ENCODE assay signal across 8 cellular contexts in genomic region chr5:83474170-83474796, GRCh38. TPM values are rescaled to one million over a fixed set of nuclear protein-coding genes. Genes with fewer than 3 reads are reported as not detected.
DNase-seq lines count a peak whose midpoint lies in the region; ATAC-seq, FAIRE-seq and TF ChIP-seq lines count a peak whose summit lies in the region.

No MANE protein-coding gene starts in this region.

- DNase-seq in EH (ENCODE audit: low read depth): peak; percentile 89
- peak; percentile 93 for DNase-seq in RPMI7951 (ENCODE audit: low read depth)
- no peak for DNase-seq in GM12878 (ENCODE audit: low read depth, low spot score)
- peak in 47 of 51 donors; percentile 3 to 80 (median 50) for DNase-seq in hypothalamus (lab: John Stamatoyannopoulos, UW)
- peak; percentile 28 for DNase-seq in prostate gland (ENCODE audit: low spot score)
- DNase-seq in NCI-H187 treated with DMSO at 0.1 percent for 48 hours (lab: John Stamatoyannopoulos, UW): no peak

- TF ChIP-seq EP300 in GM12878 (IDR thresholded peaks at IDR 0.05; ENCODE audit: borderline replicate concordance in 1 of 2, control insufficient read depth in 1 of 2, low read depth in 2 of 2, low read length in 2 of 2): no peak

- H3K4me1 ChIP-seq in HUES48 (ENCODE audit: control insufficient read depth, insufficient read depth, low read length) (peaks cover 42% of the 10 kb centered on the region), GM12878 (ENCODE audit: control insufficient read depth, insufficient read depth, low read length) (0 out of 2 replicates have a peak, but pooled peaks cover 10% of the 10 kb centered on the region), prostate gland (replicated peaks) (peaks cover 5% of the 10 kb centered on the region)

- ATAC-seq in GM21381 (IDR thresholded peaks at IDR 0.05; ENCODE audit: unreplicated experiment) (peak; percentile 45), GM12878 (peak; percentile 68)

- BruUV-seq in GM12878 (replicated peaks; lab: Mats Ljungman, UMichigan): no TSS peak

- TF ChIP-seq CTCF in GM12878 (IDR thresholded peaks at IDR 0.05 in 2 of 3, conservative IDR thresholded peaks at IDR 0.05 in 1 of 3; ENCODE audit: control insufficient read depth in 2 of 3, extremely low read depth in 1 of 3, insufficient read depth in 1 of 3, low read depth in 3 of 3, low read length in 3 of 3) (no peak), prostate gland (IDR thresholded peaks at IDR 0.05) (no peak)

- TF ChIP-seq RAD21 in GM12878 (IDR thresholded peaks at IDR 0.05; ENCODE audit: insufficient read depth, low read depth, low read length): no peak

- in situ Hi-C loops in GM12878 (cut with MboI): loop anchor here (10.0 kb wide), 1 partner anchor 1119 kb away; no protein-coding TSS in a partner anchor

- whole genome bisulfite sequencing in GM12878 (ENCODE audit: insufficient coverage, insufficient replicate concordance, low lambda C conversion rate, missing lambda C conversion rate): 3% methylated on average over 43 of the region's 46 CpGs
- WGBS in prostate gland: 3% methylated on average over 39 of the region's 46 CpGs

- H3K9me3 ChIP-seq in HUES48 (ENCODE audit: control insufficient read depth, insufficient read depth, low read length) (no peaks in the 10 kb centered on the region), GM12878 (replicated peaks; ENCODE audit: control insufficient read depth, insufficient read depth, low read length) (no peaks in the 10 kb centered on the region), prostate gland (no peaks in the 10 kb centered on the region)

- H3K79me2 ChIP-seq in GM12878 (ENCODE audit: control insufficient read depth, insufficient read depth, low read length): no peaks in the 10 kb centered on the region

- H3K27ac ChIP-seq in HUES48 (ENCODE audit: low read depth, low read length) (peak overlapping the region; percentile 93), GM12878 (ENCODE audit: control insufficient read depth, insufficient read depth) (no peak overlapping the region), prostate gland (peak overlapping the region; percentile 13 to 59)

- CTCF ChIA-PET in GM12878 (lab: Yijun Ruan, JAX): interaction anchor here (0.8 to 1.7 kb wide), 4 partner anchors 833 to 1231 kb away, joined by 3 to 7 read pairs (median 3); no protein-coding TSS in a partner anchor

- POLR2A ChIA-PET in GM12878 (lab: Charles Lee): no interaction called here

- H3K4me2 ChIP-seq in GM12878 (ENCODE audit: control insufficient read depth, insufficient read depth): peak overlapping the region; percentile 87

- no peak for FAIRE-seq in GM12878 (lab: Jason Lieb, UNC)

- H3K27me3 ChIP-seq in HUES48 (ENCODE audit: control insufficient read depth, insufficient read depth, low read length): no peaks in the 10 kb centered on the region
- peaks cover 15 to 17% of the 10 kb centered on the region in 2 experiments for H3K27me3 ChIP-seq in GM12878 (replicated peaks in 1 of 2; ENCODE audit: control insufficient read depth in 2 of 2, insufficient read depth in 2 of 2, low read length in 1 of 2)
- H3K27me3 ChIP-seq in prostate gland (replicated peaks; ENCODE audit: insufficient read depth): peaks cover 20% of the 10 kb centered on the region

- RAD21 ChIA-PET in GM12878 (lab: Charles Lee; ENCODE audit: unreplicated experiment): interaction anchor here (1.1 kb wide), 1 partner anchor 1121 kb away, joined by 4 read pairs; no protein-coding TSS in a partner anchor

- peak overlapping the region; percentile 77 for H2AFZ ChIP-seq in GM12878 (ENCODE audit: control insufficient read depth, low read depth, low read length)

- no peaks in the 10 kb centered on the region for H4K20me1 ChIP-seq in GM12878 (ENCODE audit: control insufficient read depth, insufficient read depth)

- SMC1A ChIA-PET in GM12878 (lab: Charles Lee; ENCODE audit: uncharacterized antibody, unreplicated experiment): interaction anchor here (0.7 kb wide), 1 partner anchor 14 kb away, joined by 3 read pairs; no protein-coding TSS in a partner anchor

- intact Hi-C loops in GM12878 (cut with micrococcal nuclease; ENCODE audit: unreplicated experiment) (loop anchor here (5.0 kb wide), 2 partner anchors 88 to 587 kb away; no protein-coding TSS in a partner anchor), prostate gland (cut with DNase I) (loop anchor here (5.0 to 10.0 kb wide), 2 partner anchors 78 to 1119 kb away; no protein-coding TSS in a partner anchor)

- H3K4me3 ChIP-seq in HUES48 (ENCODE audit: low read depth, low read length) (peak overlapping the region; percentile 94), GM12878 (peak overlapping the region; percentile 78), prostate gland (peak overlapping the region; percentile 15 to 28)

- H3K9ac ChIP-seq in HUES48 (ENCODE audit: low read depth, low read length) (peak overlapping the region; percentile 69), GM12878 (ENCODE audit: control insufficient read depth, insufficient read depth, low read length) (peak overlapping the region; percentile 7; the same call in 1 of the 2 replicates)

- H3K36me3 ChIP-seq in HUES48 (ENCODE audit: control insufficient read depth, insufficient read depth, low read length) (peaks cover 10% of the 10 kb centered on the region; the same call in 1 of the 2 replicates), GM12878 (ENCODE audit: control insufficient read depth in 2 of 2, insufficient read depth in 2 of 2, low read length in 1 of 2) (no peaks in the 10 kb centered on the region), prostate gland (no peaks in the 10 kb centered on the region)

- no peak for TF ChIP-seq POLR2A in GM12878 (IDR thresholded peaks at IDR 0.05; ENCODE audit: low read depth, low read length)
- peak; percentile 11 for TF ChIP-seq POLR2A in prostate gland (IDR thresholded peaks at IDR 0.05)

TF ChIP-seq in GM12878, 131 proteins besides CTCF, POLR2A, EP300 and RAD21:
- TF ChIP-seq IKZF1 (conservative IDR thresholded peaks at IDR 0.05) (peak; percentile 31), BHLHE40 (IDR thresholded peaks at IDR 0.05; ENCODE audit: borderline replicate concordance in 1 of 2, low read depth in 2 of 2, low read length in 1 of 2) (peak in 1 of 2 experiments; percentile 38; a peak in 1 of 4 replicates), CHD2 (IDR thresholded peaks at IDR 0.05; ENCODE audit: borderline replicate concordance, low read depth, low read length) (peak; percentile 20; the same call in 1 of the 2 replicates), SPI1 (IDR thresholded peaks at IDR 0.05; ENCODE audit: borderline replicate concordance, insufficient read depth, low read depth, low read length) (no peak), MXI1 (IDR thresholded peaks at IDR 0.05; ENCODE audit: low read depth, low read length) (peak; percentile 35; the same call in 1 of the 2 replicates), EED (IDR thresholded peaks at IDR 0.05; ENCODE audit: low read depth) (peak; percentile 18; the same call in 1 of the 2 replicates)
- TF ChIP-seq, protein P1, sequence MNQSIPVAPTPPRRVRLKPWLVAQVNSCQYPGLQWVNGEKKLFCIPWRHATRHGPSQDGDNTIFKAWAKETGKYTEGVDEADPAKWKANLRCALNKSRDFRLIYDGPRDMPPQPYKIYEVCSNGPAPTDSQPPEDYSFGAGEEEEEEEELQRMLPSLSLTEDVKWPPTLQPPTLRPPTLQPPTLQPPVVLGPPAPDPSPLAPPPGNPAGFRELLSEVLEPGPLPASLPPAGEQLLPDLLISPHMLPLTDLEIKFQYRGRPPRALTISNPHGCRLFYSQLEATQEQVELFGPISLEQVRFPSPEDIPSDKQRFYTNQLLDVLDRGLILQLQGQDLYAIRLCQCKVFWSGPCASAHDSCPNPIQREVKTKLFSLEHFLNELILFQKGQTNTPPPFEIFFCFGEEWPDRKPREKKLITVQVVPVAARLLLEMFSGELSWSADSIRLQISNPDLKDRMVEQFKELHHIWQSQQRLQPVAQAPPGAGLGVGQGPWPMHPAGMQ (IDR thresholded peaks at IDR 0.05; ENCODE audit: borderline replicate concordance): no peak

RNA-seq across cellular contexts. Expression of gene VCAN, which starts 2.7 kb away (rescaled TPM):
- 178 and 246 TPM in 2 replicates for total RNA-seq in RPMI7951 (2014; rRNA removed; shearing (Covaris generic))
- 12.8 and 15.6 TPM in 2 replicates for total RNA-seq in GM12878 (2013; cell fraction: nucleolus; rRNA removed)
- total RNA-seq in GM12878 (2014; rRNA removed) (7.1 and 9.2 TPM in 2 replicates), GM12878 (2014; rRNA removed; fragmentation: Illumina TruSeq; extraction: Trizol) (7.2 and 9.4 TPM in 2 replicates), GM12878 (2021) (12.3 and 15.2 TPM in 2 replicates), prostate gland (10 to 100 TPM; 24.4 to 72.9 TPM)
- 3.8 TPM for polyA plus RNA-seq in GM12878 (2011; ENCODE audit: low read depth)
- polyA plus RNA-seq in GM12878 (2011; rRNA removed) (1.2 TPM in 2 replicates), GM12878 (2014; fragmentation: Illumina TruSeq; extraction: Trizol) (7.9 and 10.3 TPM in 2 replicates), GM12878 (2014; fragmentation: Nextera tagmentation; extraction: Ambion mirVana) (1 to 10 TPM; 1.4 to 1.5 TPM), GM12878 (2014; rRNA removed) (5.8 and 7.2 TPM in 2 replicates), GM12878 (2016; fragmentation: Nextera tagmentation; extraction: Ambion mirVana) (1 to 10 TPM; 2.9 to 3.2 TPM)
- polyA plus RNA-seq in GM12878 (2011; cell fraction: cytosol; rRNA removed): 0.74 and 0.96 TPM in 2 replicates
- 2.4 and 3.4 TPM in 2 replicates for polyA plus RNA-seq in GM12878 (2011; cell fraction: nucleus; rRNA removed)
- 1.2 and 1.4 TPM in 2 replicates for polyA plus RNA-seq in GM12878 (2012)
- 3.0 and 4.2 TPM in 2 replicates for polyA minus RNA-seq in GM12878 (2011; rRNA and poly(A)+ RNA removed)
- 0.67 and 0.94 TPM in 2 replicates for polyA minus RNA-seq in GM12878 (2011; cell fraction: cytosol; rRNA and poly(A)+ RNA removed)
- 5.3 and 6.0 TPM in 2 replicates for polyA minus RNA-seq in GM12878 (2011; cell fraction: nucleus; rRNA and poly(A)+ RNA removed)

Comparison
In these comparisons a context has a peak if more than half of its experiments do, and no peak if none do; other contexts are left out.
1. DNase-seq: peak in EH (single experiment), RPMI7951 (single experiment), hypothalamus (47 of 51) and prostate gland (single experiment); none in GM12878 (single experiment) and NCI-H187 treated with DMSO at 0.1 percent for 48 hours (single experiment).
2. H3K4me3 ChIP-seq: peak in every context shown above with its lines; median percentile 94 in HUES48; 78 in GM12878; 22 in prostate gland.